In genomic region chrX:141791856-141792255, GRCh38 we compare ENCODE assay signal across 28 cellular contexts. TPM values are rescaled to one million over a fixed set of nuclear protein-coding genes. Genes with fewer than 3 reads are reported as not detected.
"Had no signal": no experiment of that assay in that cellular context is flagged by ENCODE, and none has a peak within 500 bp of the region (broad histone marks: within the 10 kb centered on the region; RNA-seq: fewer than 3 reads in every experiment).

No MANE protein-coding gene starts in this region.

- H3K4me3 ChIP-seq: adrenal gland, esophagus muscularis mucosa, left lung, lung, ovary, psoas muscle, right atrium auricular region, suprapubic skin, tibial nerve had no signal

- ATAC-seq: activated CD8-positive, alpha-beta T cell treated with anti-CD3 and anti-CD28 coated beads, Interleukin-2, amount 10 ng/mL, durations not matched to agents 7 days and 5 days; activated T-helper 17 cell treated with anti-CD3 and anti-CD28 coated beads, Interleukin-2, amount 50 U/mL, for 72 hours; left lung; natural killer cell; psoas muscle had no signal

- DNase-seq: activated CD4-positive, alpha-beta T cell treated with anti-CD3 and anti-CD28 coated beads, Interleukin-2, amount 50 U/mL, for 1 hour; activated CD4-positive, CD25-positive, alpha-beta regulatory T cell treated with anti-CD3 and anti-CD28 coated beads, Interleukin-2, amount 50 U/mL, for 72 hours; activated CD8-positive, alpha-beta T cell treated with anti-CD3 and anti-CD28 coated beads, Interleukin-2, amount 10 ng/mL, durations not matched to agents 7 days and 5 days; activated T-cell treated with anti-CD3 and anti-CD28 coated beads, Interleukin-2, amount 50 U/mL, for 24 hours; adrenal gland; central memory CD4-positive, alpha-beta T cell; effector memory CD4-positive, alpha-beta T cell; foreskin melanocyte; immature natural killer cell; kidney glomerular epithelial cell; left lung; natural killer cell; ovary; psoas muscle; stimulated activated CD4-positive, alpha-beta T cell treated with anti-CD3 and anti-CD28 coated beads, Interleukin-4, amount 100 ng/mL, for 4 hours; T-helper 1 cell; WERI-Rb-1 had no signal

RNA-seq across cellular contexts. Expression of gene MAGEC3, which starts 46.3 kb away (rescaled TPM):
- total RNA-seq: activated CD8-positive, alpha-beta T cell treated with anti-CD3 and anti-CD28 coated beads, Interleukin-2, amount 10 ng/mL, durations not matched to agents 7 days and 5 days; activated naive CD4-positive, alpha-beta T cell treated with anti-CD3 and anti-CD28 coated beads, Interleukin-2, amount 50 U/mL, for 72 hours; activated T-helper 17 cell treated with anti-CD3 and anti-CD28 coated beads, Interleukin-2, amount 50 U/mL, for 72 hours; adrenal gland; astrocyte; dermis microvascular lymphatic vessel endothelial cell; endothelial cell of umbilical vein; esophagus muscularis mucosa; left lung; lung; natural killer cell; psoas muscle; right atrium auricular region; suprapubic skin; tibial nerve; urinary bladder had no signal
